Comparison of ENCODE assay signal across 19 cellular contexts in the genomic region with DNA sequence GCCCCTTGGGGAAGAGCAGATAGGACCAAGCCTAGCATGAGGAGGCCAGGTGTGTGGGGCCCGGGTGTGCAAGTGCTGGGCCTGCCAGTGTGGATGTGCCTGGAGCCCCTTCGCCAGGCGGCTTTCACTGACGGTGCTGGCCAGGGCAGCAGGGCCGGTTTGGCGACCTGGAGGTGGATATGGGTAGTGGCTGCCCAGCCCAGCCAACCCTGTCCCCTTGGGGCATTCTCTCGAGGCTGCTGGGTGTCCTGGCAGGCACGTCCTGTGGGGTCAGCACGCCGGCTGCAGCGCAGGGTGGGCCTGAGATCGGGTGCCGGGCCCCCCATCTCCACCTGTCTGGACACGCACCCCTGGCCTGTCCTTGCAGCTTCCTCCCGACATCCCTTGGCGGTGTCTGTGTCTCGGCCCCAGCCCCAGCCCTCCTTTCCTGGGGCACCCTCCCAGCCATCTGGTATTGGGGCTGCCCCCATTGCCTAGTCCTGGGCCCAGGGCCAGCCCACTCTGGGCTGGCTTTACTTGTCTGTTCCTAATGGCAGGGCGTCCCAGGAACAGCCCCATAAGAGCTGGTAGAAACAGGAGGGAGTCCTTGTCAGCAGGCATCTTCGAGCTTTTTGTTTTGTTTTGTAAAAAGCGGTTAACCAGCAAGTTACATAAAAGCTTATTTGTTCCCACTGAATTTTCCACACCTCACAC. TPM values are rescaled to one million over a fixed set of nuclear protein-coding genes. Genes with fewer than 3 reads are reported as not detected.
DNase-seq lines count a peak whose midpoint lies in the region; ATAC-seq and TF ChIP-seq lines count a peak whose summit lies in the region.
"Had no signal": no experiment of that assay in that cellular context is flagged by ENCODE, and none has a peak within 500 bp of the region (broad histone marks: within the 10 kb centered on the region; RNA-seq: fewer than 3 reads in every experiment).

No MANE protein-coding gene starts in this region.

- DNase-seq in G401 (ENCODE audit: low spot score) (peak; percentile 63), coronary artery (ENCODE audit: low spot score) (no peak), superior temporal gyrus (ENCODE audit: extremely low spot score) (peak; percentile 9), middle frontal gyrus (ENCODE audit: extremely low spot score, low spot score) (no peak), RKO (ENCODE audit: low spot score) (no peak)
- DNase-seq: activated CD4-positive, alpha-beta T cell treated with anti-CD3 and anti-CD28 coated beads, Interleukin-2, amount 10 ng/mL, durations not matched to agents 24 days and 14 days; activated CD8-positive, alpha-beta memory T cell treated with anti-CD3 and anti-CD28 coated beads, Interleukin-2, amount 10 ng/mL, durations not matched to agents 7 days and 5 days; aorta; left colon; NCI-H1092; pancreas; stimulated activated CD4-positive, alpha-beta T cell treated with anti-CD3 and anti-CD28 coated beads, Interleukin-15, amount 100 ng/mL, for 24 hours; T-helper 2 cell had no signal

- no peak for ATAC-seq in HG02938 (IDR thresholded peaks at IDR 0.05; ENCODE audit: unreplicated experiment)
- ATAC-seq: activated CD8-positive, alpha-beta memory T cell treated with anti-CD3 and anti-CD28 coated beads, Interleukin-2, amount 10 ng/mL, durations not matched to agents 7 days and 5 days; activated naive CD4-positive, alpha-beta T cell treated with anti-CD3 and anti-CD28 coated beads, Interleukin-2, amount 50 U/mL, for 72 hours; GM12878; left colon had no signal

- H3K4me3 ChIP-seq in coronary artery = no peak overlapping the region
- H3K4me3 ChIP-seq: GM12878, pancreas had no signal

- peak overlapping the region; percentile 79 to 96 for H3K27ac ChIP-seq in coronary artery
- H3K27ac ChIP-seq: pancreas had no signal

- no peak for TF ChIP-seq RAD21 in Ishikawa (IDR thresholded peaks at IDR 0.05; ENCODE audit: low read depth)

- no peak for TF ChIP-seq CTCF in coronary artery (IDR thresholded peaks at IDR 0.05)

- no peak; the same call in 1 of the 2 replicates for TF ChIP-seq EP300 in Ishikawa (IDR thresholded peaks at IDR 0.05; ENCODE audit: borderline replicate concordance)

- in situ Hi-C loops in G401 (cut with HindIII; ENCODE audit: low sequenced_read_pairs) = no loop called here

TF ChIP-seq in Ishikawa, 13 proteins besides CTCF, POLR2A, EP300 and RAD21:
- TF ChIP-seq, protein P1, sequence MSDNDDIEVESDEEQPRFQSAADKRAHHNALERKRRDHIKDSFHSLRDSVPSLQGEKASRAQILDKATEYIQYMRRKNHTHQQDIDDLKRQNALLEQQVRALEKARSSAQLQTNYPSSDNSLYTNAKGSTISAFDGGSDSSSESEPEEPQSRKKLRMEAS (IDR thresholded peaks at IDR 0.05) = peak; percentile 52; the same call in 1 of the 2 replicates
- no peak for TF ChIP-seq CEBPB (IDR thresholded peaks at IDR 0.05)
- TF ChIP-seq NFIC (IDR thresholded peaks at IDR 0.05) = peak; percentile 60; the same call in 1 of the 2 replicates
- TF ChIP-seq, protein P2, sequence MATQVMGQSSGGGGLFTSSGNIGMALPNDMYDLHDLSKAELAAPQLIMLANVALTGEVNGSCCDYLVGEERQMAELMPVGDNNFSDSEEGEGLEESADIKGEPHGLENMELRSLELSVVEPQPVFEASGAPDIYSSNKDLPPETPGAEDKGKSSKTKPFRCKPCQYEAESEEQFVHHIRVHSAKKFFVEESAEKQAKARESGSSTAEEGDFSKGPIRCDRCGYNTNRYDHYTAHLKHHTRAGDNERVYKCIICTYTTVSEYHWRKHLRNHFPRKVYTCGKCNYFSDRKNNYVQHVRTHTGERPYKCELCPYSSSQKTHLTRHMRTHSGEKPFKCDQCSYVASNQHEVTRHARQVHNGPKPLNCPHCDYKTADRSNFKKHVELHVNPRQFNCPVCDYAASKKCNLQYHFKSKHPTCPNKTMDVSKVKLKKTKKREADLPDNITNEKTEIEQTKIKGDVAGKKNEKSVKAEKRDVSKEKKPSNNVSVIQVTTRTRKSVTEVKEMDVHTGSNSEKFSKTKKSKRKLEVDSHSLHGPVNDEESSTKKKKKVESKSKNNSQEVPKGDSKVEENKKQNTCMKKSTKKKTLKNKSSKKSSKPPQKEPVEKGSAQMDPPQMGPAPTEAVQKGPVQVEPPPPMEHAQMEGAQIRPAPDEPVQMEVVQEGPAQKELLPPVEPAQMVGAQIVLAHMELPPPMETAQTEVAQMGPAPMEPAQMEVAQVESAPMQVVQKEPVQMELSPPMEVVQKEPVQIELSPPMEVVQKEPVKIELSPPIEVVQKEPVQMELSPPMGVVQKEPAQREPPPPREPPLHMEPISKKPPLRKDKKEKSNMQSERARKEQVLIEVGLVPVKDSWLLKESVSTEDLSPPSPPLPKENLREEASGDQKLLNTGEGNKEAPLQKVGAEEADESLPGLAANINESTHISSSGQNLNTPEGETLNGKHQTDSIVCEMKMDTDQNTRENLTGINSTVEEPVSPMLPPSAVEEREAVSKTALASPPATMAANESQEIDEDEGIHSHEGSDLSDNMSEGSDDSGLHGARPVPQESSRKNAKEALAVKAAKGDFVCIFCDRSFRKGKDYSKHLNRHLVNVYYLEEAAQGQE (IDR thresholded peaks at IDR 0.05; ENCODE audit: low read depth) = no peak
- TF ChIP-seq FOXM1 (IDR thresholded peaks at IDR 0.05; ENCODE audit: borderline replicate concordance, low read depth) = no peak
- no peak; the same call in 1 of the 2 replicates for TF ChIP-seq ZBTB7A (IDR thresholded peaks at IDR 0.05; ENCODE audit: low read depth)
- no peak for TF ChIP-seq TAF1 (IDR thresholded peaks at IDR 0.05; ENCODE audit: low read depth)
- TF ChIP-seq, protein P3, sequence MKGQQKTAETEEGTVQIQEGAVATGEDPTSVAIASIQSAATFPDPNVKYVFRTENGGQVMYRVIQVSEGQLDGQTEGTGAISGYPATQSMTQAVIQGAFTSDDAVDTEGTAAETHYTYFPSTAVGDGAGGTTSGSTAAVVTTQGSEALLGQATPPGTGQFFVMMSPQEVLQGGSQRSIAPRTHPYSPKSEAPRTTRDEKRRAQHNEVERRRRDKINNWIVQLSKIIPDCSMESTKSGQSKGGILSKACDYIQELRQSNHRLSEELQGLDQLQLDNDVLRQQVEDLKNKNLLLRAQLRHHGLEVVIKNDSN (IDR thresholded peaks at IDR 0.05) = no peak
- TF ChIP-seq TEAD4 (IDR thresholded peaks at IDR 0.05) = peak; percentile 21; the same call in 1 of the 2 replicates
- TF ChIP-seq EGR1 (IDR thresholded peaks at IDR 0.05) = 0 out of 2 replicates have a peak, but pooled peaks have one; percentile 30
- TF ChIP-seq CREB1 (IDR thresholded peaks at IDR 0.05; ENCODE audit: low read depth) = no peak
- no peak for TF ChIP-seq YY1 (IDR thresholded peaks at IDR 0.05; ENCODE audit: low read depth)
- TF ChIP-seq TCF12 (IDR thresholded peaks at IDR 0.05; ENCODE audit: low read depth) = peak; percentile 56; the same call in 1 of the 2 replicates

RNA-seq across cellular contexts. Expression of a gene that starts 7.2 kb away (rescaled TPM):
- 184 and 209 TPM in 2 replicates for total RNA-seq in G401 (2014; rRNA removed; shearing (Covaris generic))

RNA-seq across cellular contexts. Expression of a gene that starts 19.3 kb away (rescaled TPM):
- total RNA-seq in G401 (2014; rRNA removed; shearing (Covaris generic)) = 8.6 TPM in 1 of 2 replicates, not detected in the other
- total RNA-seq: LHCN-M2, SK-MEL-5 had no signal

RNA-seq across cellular contexts. Expression of a gene that starts 23.7 kb away (rescaled TPM):
- 67.1 and 89.1 TPM in 2 replicates for total RNA-seq in G401 (2014; rRNA removed; shearing (Covaris generic))

RNA-seq across cellular contexts. Expression of a gene that starts 47.8 kb away (rescaled TPM):
- 44.9 and 55.1 TPM in 2 replicates for total RNA-seq in G401 (2014; rRNA removed; shearing (Covaris generic))

RNA-seq across cellular contexts. Expression of a gene that starts 59.0 kb away (rescaled TPM):
- total RNA-seq in G401 (2014; rRNA removed; shearing (Covaris generic)) = 23.8 and 39.1 TPM in 2 replicates

Comparison
In these comparisons a context has a peak if more than half of its experiments do, and no peak if none do; other contexts are left out.
1. DNase-seq: peak in G401 (single experiment) and superior temporal gyrus (single experiment); none in coronary artery (single experiment), middle frontal gyrus (single experiment) and RKO (single experiment).